Comparison of ENCODE assay signal across 17 cellular contexts in genomic region chr1:3119748-3120524, GRCh38. TPM values are rescaled to one million over a fixed set of nuclear protein-coding genes. Genes with fewer than 3 reads are reported as not detected.
DNase-seq lines count a peak whose midpoint lies in the region; TF ChIP-seq lines count a peak whose summit lies in the region.
"Had no signal": no experiment of that assay in that cellular context is flagged by ENCODE, and none has a peak within 500 bp of the region (broad histone marks: within the 10 kb centered on the region; RNA-seq: fewer than 3 reads in every experiment).

No MANE protein-coding gene starts in this region.

- no peaks in the 10 kb centered on the region for H3F3A ChIP-seq in smooth muscle cell (ENCODE audit: low read depth)

- in situ Hi-C loops in brain microvascular endothelial cell (cut with HindIII; ENCODE audit: low pct_ligation_motif_present, low sequenced_read_pairs): no loop called here

- no peaks in the 10 kb centered on the region for H3K27me3 Mint-ChIP-seq in activated CD4-positive, alpha-beta memory T cell treated with anti-CD3 and anti-CD28 coated beads for 36 hours
- H3K27me3 Mint-ChIP-seq: activated CD4-positive, alpha-beta T cell treated with anti-CD3 and anti-CD28 coated beads, Interleukin-2, amount 10 ng/mL, durations not matched to agents 7 days and 5 days; T-cell had no signal

- TF ChIP-seq CTCF in brain microvascular endothelial cell (IDR thresholded peaks at IDR 0.05; ENCODE audit: low read depth, low read length, missing control alignments) (peak; percentile 37), smooth muscle cell (IDR thresholded peaks at IDR 0.05; ENCODE audit: borderline replicate concordance, insufficient read depth, poor library complexity, severe bottlenecking) (no peak)

- H3K27me3 ChIP-seq in NT2/D1 (ENCODE audit: insufficient read depth, insufficient read length): no peaks in the 10 kb centered on the region
- no peaks in the 10 kb centered on the region for H3K27me3 ChIP-seq in brain microvascular endothelial cell (replicated peaks)
- no peaks in the 10 kb centered on the region for H3K27me3 ChIP-seq in layer of hippocampus (ENCODE audit: control insufficient read depth, insufficient read depth, low read length)
- H3K27me3 ChIP-seq in smooth muscle cell (ENCODE audit: low read depth): no peaks in the 10 kb centered on the region

- no peaks in the 10 kb centered on the region for H3K79me2 ChIP-seq in smooth muscle cell (ENCODE audit: low read depth)

- CTCF ChIA-PET in activated CD4-positive, alpha-beta memory T cell treated with anti-CD3 and anti-CD28 coated beads for 36 hours (lab: Charles Lee): no interaction called here

- no peaks in the 10 kb centered on the region for H3K9me3 Mint-ChIP-seq in activated CD4-positive, alpha-beta memory T cell treated with anti-CD3 and anti-CD28 coated beads for 36 hours
- H3K9me3 Mint-ChIP-seq: activated CD4-positive, alpha-beta T cell treated with anti-CD3 and anti-CD28 coated beads, Interleukin-2, amount 10 ng/mL, durations not matched to agents 7 days and 5 days; CD14-positive monocyte; T-cell had no signal

- POLR2A ChIA-PET in activated CD4-positive, alpha-beta memory T cell treated with anti-CD3 and anti-CD28 coated beads for 36 hours (lab: Charles Lee): no interaction called here

- no peaks in the 10 kb centered on the region for H3K36me3 ChIP-seq in NT2/D1 (ENCODE audit: insufficient read depth, insufficient read length, low read length)
- H3K36me3 ChIP-seq in brain microvascular endothelial cell (replicated peaks): no peaks in the 10 kb centered on the region
- no peaks in the 10 kb centered on the region for H3K36me3 ChIP-seq in smooth muscle cell (ENCODE audit: low read depth)

- no peaks in the 10 kb centered on the region for H3K36me3 Mint-ChIP-seq in activated CD4-positive, alpha-beta memory T cell treated with anti-CD3 and anti-CD28 coated beads for 36 hours
- H3K36me3 Mint-ChIP-seq: CD14-positive monocyte, T-cell had no signal

- no peak overlapping the region for H2AFZ ChIP-seq in smooth muscle cell (ENCODE audit: low read depth)

- 47% methylated on average over 25 of the region's 26 CpGs for WGBS in smooth muscle cell (ENCODE audit: low lambda C conversion rate)

- H3K4me1 Mint-ChIP-seq in activated CD4-positive, alpha-beta memory T cell treated with anti-CD3 and anti-CD28 coated beads for 36 hours (ENCODE audit: low read depth): no peaks in the 10 kb centered on the region
- H3K4me1 Mint-ChIP-seq: activated CD4-positive, alpha-beta T cell treated with anti-CD3 and anti-CD28 coated beads, Interleukin-2, amount 10 ng/mL, durations not matched to agents 7 days and 5 days; CD14-positive monocyte; T-cell had no signal

- DNase-seq in NT2/D1 (ENCODE audit: low read depth, low spot score): no peak
- no peak for DNase-seq in brain microvascular endothelial cell
- DNase-seq in smooth muscle cell (lab: John Stamatoyannopoulos, UW; ENCODE audit: unreplicated experiment): no peak
- no peak for DNase-seq in substantia nigra (lab: John Stamatoyannopoulos, UW)
- no peak for DNase-seq in activated naive CD4-positive, alpha-beta T cell treated with anti-CD3 and anti-CD28 coated beads, Interleukin-2, amount 50 U/mL, for 16 hours
- no peak for DNase-seq in activated CD4-positive, alpha-beta memory T cell treated with anti-CD3 and anti-CD28 coated beads for 36 hours
- DNase-seq: activated CD4-positive, alpha-beta T cell treated with anti-CD3 and anti-CD28 coated beads, Interleukin-2, amount 10 ng/mL, durations not matched to agents 7 days and 5 days; activated CD8-positive, alpha-beta memory T cell treated with anti-CD3 and anti-CD28 coated beads, Interleukin-2, amount 50 U/mL, for 4 hours; activated effector memory CD4-positive, alpha-beta T cell treated with anti-CD3 and anti-CD28 coated beads, Interleukin-2, amount 50 U/mL, for 16 hours; foreskin fibroblast; HFFc6; NCI-H1694 treated with DMSO at 0.1 percent for 48 hours; SHP77 treated with DMSO at 0.1 percent for 48 hours; stimulated activated CD8-positive, alpha-beta memory T cell treated with anti-CD3 and anti-CD28 coated beads, Interleukin-4, amount 100 ng/mL, for 48 hours; T-cell had no signal

- H3K4me3 Mint-ChIP-seq in activated CD4-positive, alpha-beta memory T cell treated with anti-CD3 and anti-CD28 coated beads for 36 hours: no peak overlapping the region
- H3K4me3 Mint-ChIP-seq: activated CD4-positive, alpha-beta T cell treated with anti-CD3 and anti-CD28 coated beads, Interleukin-2, amount 10 ng/mL, durations not matched to agents 7 days and 5 days; CD14-positive monocyte; HFFc6; T-cell had no signal

- H3K4me3 ChIP-seq in NT2/D1 (ENCODE audit: insufficient read length, low read depth) (no peak overlapping the region), brain microvascular endothelial cell (ENCODE audit: low read depth, low read length) (no peak overlapping the region), smooth muscle cell (no peak overlapping the region)

- peak overlapping the region; percentile 42 for H3K9ac ChIP-seq in NT2/D1 (ENCODE audit: insufficient read length, low read depth)
- H3K9ac ChIP-seq in smooth muscle cell (ENCODE audit: low read depth): no peak overlapping the region

- peak overlapping the region; percentile 60 for H3K4me2 ChIP-seq in smooth muscle cell

- H3K9me3 ChIP-seq in NT2/D1 (ENCODE audit: insufficient read depth, low read length) (no peaks in the 10 kb centered on the region), smooth muscle cell (replicated peaks; ENCODE audit: low read depth) (no peaks in the 10 kb centered on the region)

- H3K4me1 ChIP-seq in NT2/D1 (ENCODE audit: insufficient read depth, insufficient read length) (peaks cover 10% of the 10 kb centered on the region), smooth muscle cell (ENCODE audit: low read depth) (peaks cover 34% of the 10 kb centered on the region)

- intact Hi-C loops in activated CD4-positive, alpha-beta memory T cell treated with anti-CD3 and anti-CD28 coated beads for 36 hours (cut with micrococcal nuclease): no loop called here

- H3K27ac ChIP-seq in brain microvascular endothelial cell (no peak overlapping the region), layer of hippocampus (ENCODE audit: low read depth, low read length) (peak overlapping the region; percentile 75), smooth muscle cell (ENCODE audit: low read depth) (no peak overlapping the region), substantia nigra (ENCODE audit: low read depth, low read length, poor library complexity, severe bottlenecking) (no peak overlapping the region)

- H3K27ac Mint-ChIP-seq in activated CD4-positive, alpha-beta memory T cell treated with anti-CD3 and anti-CD28 coated beads for 36 hours: no peak overlapping the region
- H3K27ac Mint-ChIP-seq: activated CD4-positive, alpha-beta T cell treated with anti-CD3 and anti-CD28 coated beads, Interleukin-2, amount 10 ng/mL, durations not matched to agents 7 days and 5 days; CD14-positive monocyte; HFFc6; T-cell had no signal

- no peaks in the 10 kb centered on the region for H4K20me1 ChIP-seq in smooth muscle cell (ENCODE audit: low read depth)

RNA-seq across cellular contexts. Expression of gene PRDM16, which starts 50.9 kb away (rescaled TPM):
- total RNA-seq in smooth muscle cell: 0.72 and 1.2 TPM in 2 replicates
- 1.1 and 1.3 TPM in 2 replicates for polyA plus RNA-seq in smooth muscle cell
- total RNA-seq in activated CD4-positive, alpha-beta memory T cell treated with anti-CD3 and anti-CD28 coated beads for 36 hours: not detected
- total RNA-seq: HFFc6 had no signal
- polyA plus RNA-seq: CD14-positive monocyte had no signal
